ENCODE assay signal across 25 cellular contexts in genomic region chr1:24062221-24062620, GRCh38. TPM values are rescaled to one million over a fixed set of nuclear protein-coding genes. Genes with fewer than 3 reads are reported as not detected.
DNase-seq lines count a peak whose midpoint lies in the region; ATAC-seq and TF ChIP-seq lines count a peak whose summit lies in the region.
"Had no signal": no experiment of that assay in that cellular context is flagged by ENCODE, and none has a peak within 500 bp of the region (broad histone marks: within the 10 kb centered on the region; RNA-seq: fewer than 3 reads in every experiment).

No MANE protein-coding gene starts in this region.

- WGBS in psoas muscle, 3 donors: 48 to 58% (median 53%) methylated on average over 2 of the region's 2 CpGs

- no peaks in the 10 kb centered on the region for H3K79me2 ChIP-seq in PC-3 (ENCODE audit: low read length)

- no TSS peak for BruUV-seq in PC-3 (replicated peaks; lab: Mats Ljungman, UMichigan)

- no peaks in the 10 kb centered on the region for H3K27me3 ChIP-seq in PC-3 (ENCODE audit: low read length)
- H3K27me3 ChIP-seq in psoas muscle (ENCODE audit: insufficient read depth in 3 of 3, low read length in 2 of 3): no peaks in the 10 kb centered on the region
- no peaks in the 10 kb centered on the region for H3K27me3 ChIP-seq in upper lobe of right lung
- H3K27me3 ChIP-seq: BE2C; BLaER1 treated with 17β-estradiol and CSF1 and Interleukin-3, amounts not matched to agents 10 nM and 100 nM had no signal

- no peak overlapping the region for H3K9ac ChIP-seq in PC-3 (ENCODE audit: low read length)
- H3K9ac ChIP-seq: BLaER1 treated with 17β-estradiol and CSF1 and Interleukin-3, amounts not matched to agents 10 nM and 100 nM had no signal

- H3K9me3 ChIP-seq in PC-3 (ENCODE audit: low read length) (no peaks in the 10 kb centered on the region), psoas muscle (no peaks in the 10 kb centered on the region), upper lobe of right lung (no peaks in the 10 kb centered on the region)
- H3K9me3 ChIP-seq: BE2C had no signal

- H3K4me1 ChIP-seq in PC-3 (ENCODE audit: insufficient read depth, low read length): no peaks in the 10 kb centered on the region
- H3K4me1 ChIP-seq in psoas muscle: no peaks in the 10 kb centered on the region
- H3K4me1 ChIP-seq in upper lobe of right lung: no peaks in the 10 kb centered on the region
- H3K4me1 ChIP-seq: A549, BE2C had no signal

- H3K4me2 ChIP-seq in PC-3 (ENCODE audit: low read length): no peak overlapping the region
- H3K4me2 ChIP-seq: A549; BLaER1 treated with 17β-estradiol and CSF1 and Interleukin-3, amounts not matched to agents 10 nM and 100 nM; GM23338 had no signal

- DNase-seq in left ventricle myocardium superior (no peak), left cardiac atrium (no peak), PC-3 (peak; percentile 9), psoas muscle (no peak), upper lobe of right lung (peak; percentile 2), retina (no peak)
- DNase-seq: 8988T; ACHN; AML-193; BE2C; Calu3; CD4-positive, alpha-beta T cell; COR-L47; DMS53; DMS79 treated with DMSO at 0.1 percent for 48 hours; GF-D8; H9; HFFc6 had no signal

- no peaks in the 10 kb centered on the region for H4K20me1 ChIP-seq in PC-3 (ENCODE audit: low read length)
- H4K20me1 ChIP-seq: BLaER1 treated with 17β-estradiol and CSF1 and Interleukin-3, amounts not matched to agents 10 nM and 100 nM had no signal

- intact Hi-C loops in left ventricle myocardium superior (cut with micrococcal nuclease): no loop called here
- intact Hi-C loops in left cardiac atrium (cut with DNase I): no loop called here
- intact Hi-C loops in PC-3 (cut with micrococcal nuclease): no loop called here
- intact Hi-C loops in psoas muscle (cut with DNase I): no loop called here
- intact Hi-C loops in upper lobe of right lung (cut with DNase I): no loop called here

- H3K27ac ChIP-seq in PC-3 (ENCODE audit: low read length) (no peak overlapping the region), psoas muscle (no peak overlapping the region), upper lobe of right lung (no peak overlapping the region)
- H3K27ac ChIP-seq: A549; BLaER1 treated with 17β-estradiol and CSF1 and Interleukin-3, amounts not matched to agents 10 nM and 100 nM had no signal

- H3K4me3 ChIP-seq in PC-3 (ENCODE audit: low read length) (no peak overlapping the region), psoas muscle (no peak overlapping the region), upper lobe of right lung (no peak overlapping the region)
- H3K4me3 ChIP-seq: A549; BLaER1 treated with 17β-estradiol and CSF1 and Interleukin-3, amounts not matched to agents 10 nM and 100 nM; GM23338 had no signal

- no peaks in the 10 kb centered on the region for H3K9me2 ChIP-seq in PC-3 (replicated peaks; ENCODE audit: low read length)

- no peaks in the 10 kb centered on the region for H3F3A ChIP-seq in PC-3 (ENCODE audit: low read length, unreplicated experiment)

- POLR2A ChIA-PET in PC-3 (lab: Charles Lee; ENCODE audit: unreplicated experiment): no interaction called here

- peak; percentile 2 for ATAC-seq in left ventricle myocardium superior
- ATAC-seq in left cardiac atrium: no peak
- ATAC-seq in PC-3: no peak
- peak; percentile 5 to 68 (median 60) for ATAC-seq in psoas muscle
- ATAC-seq in upper lobe of right lung: no peak
- no peak for ATAC-seq in HG02759 (IDR thresholded peaks at IDR 0.05; ENCODE audit: unreplicated experiment)
- ATAC-seq: A549, GM23338, HCT116 had no signal

- no peak overlapping the region for H2AFZ ChIP-seq in PC-3 (ENCODE audit: low read length)
- H2AFZ ChIP-seq: GM23338 had no signal

- TF ChIP-seq CTCF in PC-3 (conservative IDR thresholded peaks at IDR 0.05; ENCODE audit: low read depth, low read length): no peak
- no peak for TF ChIP-seq CTCF in psoas muscle (IDR thresholded peaks at IDR 0.05)
- no peak for TF ChIP-seq CTCF in upper lobe of right lung (IDR thresholded peaks at IDR 0.05)

- H3K36me3 ChIP-seq in PC-3 (ENCODE audit: low read depth, low read length) (no peaks in the 10 kb centered on the region), psoas muscle (ENCODE audit: insufficient read depth in 1 of 2, low read depth in 1 of 2) (peaks cover 8 to 94% of the 10 kb centered on the region in 2 donors), upper lobe of right lung (no peaks in the 10 kb centered on the region)
- H3K36me3 ChIP-seq: BE2C; BLaER1 treated with 17β-estradiol and CSF1 and Interleukin-3, amounts not matched to agents 10 nM and 100 nM had no signal

- CTCF ChIA-PET in PC-3 (lab: Charles Lee): no interaction called here

RNA-seq across cellular contexts. Expression of gene MYOM3, which starts 49.7 kb away (rescaled TPM):
- total RNA-seq in left ventricle myocardium superior (409 TPM), left cardiac atrium (100 to 1,000 TPM; 160 to 224 TPM), PC-3 (2014; rRNA removed) (0.04 and 0.12 TPM in 2 replicates), psoas muscle (100 to 1,000 TPM; 130 to 505 (median 308) TPM), upper lobe of right lung (0.69 TPM)
- 100 to 1,000 TPM in 2 of 3 donors, 10 to 100 TPM in 1; 86.7 to 152 (median 122) TPM for polyA plus RNA-seq in psoas muscle
- total RNA-seq: CD4-positive, alpha-beta T cell; GM23338; H4 had no signal
- polyA plus RNA-seq: CD14-positive monocyte, GM23338 had no signal

Comparison
In these comparisons a context has a peak if more than half of its experiments do, and no peak if none do; other contexts are left out.
1. ATAC-seq: peak in left ventricle myocardium superior (single experiment) and psoas muscle (4 of 4); none in left cardiac atrium (0 of 2), PC-3 (single experiment), upper lobe of right lung (single experiment) and HG02759 (single experiment).
2. DNase-seq: peak in PC-3 (single experiment) and upper lobe of right lung (single experiment); none in left ventricle myocardium superior (single experiment), left cardiac atrium (single experiment), psoas muscle (0 of 2) and retina (single experiment).
3. RNA of gene MYOM3, which starts 49.7 kb away (total RNA-seq): 409 TPM in left ventricle myocardium superior (single experiment), 130 to 505 TPM in psoas muscle and 160 to 224 TPM in left cardiac atrium; 0.69 TPM in upper lobe of right lung (single experiment) and 0.04 to 0.12 TPM in PC-3; every median in the first group is over 10 times any median in the second.